1 cellular context compared by ENCODE assay signal in genomic region chr13:40503966-40504591, GRCh38.
TF ChIP-seq lines count a peak whose summit lies in the region.

No MANE protein-coding gene starts in this region.

TF ChIP-seq in HepG2, 621 proteins besides CTCF, POLR2A, EP300 and RAD21 (continued from another document and continues in another):
- TF ChIP-seq JUNB (CRISPR knock-in tag; IDR thresholded peaks at IDR 0.05; ENCODE audit: borderline replicate concordance) (peak; percentile 77; the same call in 1 of the 2 replicates), ZNF615 (CRISPR knock-in tag; IDR thresholded peaks at IDR 0.05; ENCODE audit: borderline replicate concordance) (0 out of 2 replicates have a peak, but pooled peaks have one; percentile 19), ZMYM3 (CRISPR knock-in tag; IDR thresholded peaks at IDR 0.05) (no peak), HMG20A (CRISPR knock-in tag; IDR thresholded peaks at IDR 0.05; ENCODE audit: borderline replicate concordance) (peak; percentile 36; the same call in 1 of the 2 replicates), PATZ1 (CRISPR knock-in tag; IDR thresholded peaks at IDR 0.05) (peak; percentile 49; the same call in 1 of the 2 replicates), SRF (IDR thresholded peaks at IDR 0.05; ENCODE audit: low read depth, low read length) (peak; percentile 23), NR2F6 (IDR thresholded peaks at IDR 0.05) (peak; percentile 63), NR2F6 (CRISPR knock-in tag; IDR thresholded peaks at IDR 0.05) (peak; percentile 59; the same call in 1 of the 2 replicates), TFAP4 (IDR thresholded peaks at IDR 0.05; ENCODE audit: borderline replicate concordance, low read depth) (peak; percentile 18; the same call in 1 of the 2 replicates), ESRRA (CRISPR knock-in tag; IDR thresholded peaks at IDR 0.05; ENCODE audit: low read depth) (peak; percentile 51; the same call in 1 of the 2 replicates), ZBTB43 (CRISPR knock-in tag; conservative IDR thresholded peaks at IDR 0.05) (peak; percentile 63; the same call in 1 of the 2 replicates), HNF4A (CRISPR knock-in tag; IDR thresholded peaks at IDR 0.05) (peak; percentile 82), JUN (CRISPR knock-in tag; IDR thresholded peaks at IDR 0.05) (peak; percentile 91), PRDM10 (CRISPR knock-in tag; IDR thresholded peaks at IDR 0.05; ENCODE audit: low read depth) (no peak), ZBTB3 (CRISPR knock-in tag; IDR thresholded peaks at IDR 0.05; ENCODE audit: borderline replicate concordance, low read depth) (peak; percentile 27; the same call in 1 of the 2 replicates), SMC3 (IDR thresholded peaks at IDR 0.05; ENCODE audit: low read length) (peak; percentile 41), RXRB (CRISPR knock-in tag; IDR thresholded peaks at IDR 0.05; ENCODE audit: borderline replicate concordance) (peak; percentile 70; the same call in 1 of the 2 replicates), HMGXB4 (CRISPR knock-in tag; IDR thresholded peaks at IDR 0.05; ENCODE audit: borderline replicate concordance in 1 of 2, low read depth in 1 of 2) (0 out of 4 replicates have a peak, but pooled peaks of 1 of the 2 experiments have one; percentile 42), BORCS8-MEF2B (CRISPR knock-in tag; IDR thresholded peaks at IDR 0.05) (no peak), BRD4 (CRISPR knock-in tag; IDR thresholded peaks at IDR 0.05) (no peak), ZNF878 (CRISPR knock-in tag; IDR thresholded peaks at IDR 0.05) (peak; percentile 60; the same call in 1 of the 2 replicates), CEBPG (CRISPR knock-in tag; IDR thresholded peaks at IDR 0.05) (peak; percentile 24; the same call in 1 of the 2 replicates), MYPOP (CRISPR knock-in tag; IDR thresholded peaks at IDR 0.05) (0 out of 2 replicates have a peak, but pooled peaks have one; percentile 41), NCOR1 (IDR thresholded peaks at IDR 0.05; ENCODE audit: borderline replicate concordance, low read length) (peak; percentile 84; the same call in 1 of the 2 replicates), ATF2 (CRISPR knock-in tag; IDR thresholded peaks at IDR 0.05) (peak; percentile 48; the same call in 1 of the 2 replicates), BCL6 (CRISPR knock-in tag; IDR thresholded peaks at IDR 0.05) (peak; percentile 90), ZSCAN22 (CRISPR knock-in tag; IDR thresholded peaks at IDR 0.05) (0 out of 2 replicates have a peak, but pooled peaks have one; percentile 55), MZF1 (CRISPR knock-in tag; IDR thresholded peaks at IDR 0.05; ENCODE audit: borderline replicate concordance) (no peak), MEIS2 (CRISPR knock-in tag; IDR thresholded peaks at IDR 0.05) (0 out of 2 replicates have a peak, but pooled peaks have one; percentile 11), ZNF251 (CRISPR knock-in tag; IDR thresholded peaks at IDR 0.05) (no peak), GFI1 (CRISPR knock-in tag; IDR thresholded peaks at IDR 0.05; ENCODE audit: borderline replicate concordance) (peak; percentile 75), SKI (IDR thresholded peaks at IDR 0.05; ENCODE audit: partially characterized antibody) (peak; percentile 97), ZNF124 (CRISPR knock-in tag; IDR thresholded peaks at IDR 0.05) (peak; percentile 29; the same call in 1 of the 2 replicates)
- TF ChIP-seq, protein P1, sequence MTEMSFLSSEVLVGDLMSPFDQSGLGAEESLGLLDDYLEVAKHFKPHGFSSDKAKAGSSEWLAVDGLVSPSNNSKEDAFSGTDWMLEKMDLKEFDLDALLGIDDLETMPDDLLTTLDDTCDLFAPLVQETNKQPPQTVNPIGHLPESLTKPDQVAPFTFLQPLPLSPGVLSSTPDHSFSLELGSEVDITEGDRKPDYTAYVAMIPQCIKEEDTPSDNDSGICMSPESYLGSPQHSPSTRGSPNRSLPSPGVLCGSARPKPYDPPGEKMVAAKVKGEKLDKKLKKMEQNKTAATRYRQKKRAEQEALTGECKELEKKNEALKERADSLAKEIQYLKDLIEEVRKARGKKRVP (CRISPR knock-in tag; IDR thresholded peaks at IDR 0.05): no peak; a peak in 1 of 4 replicates
- TF ChIP-seq, protein P2, sequence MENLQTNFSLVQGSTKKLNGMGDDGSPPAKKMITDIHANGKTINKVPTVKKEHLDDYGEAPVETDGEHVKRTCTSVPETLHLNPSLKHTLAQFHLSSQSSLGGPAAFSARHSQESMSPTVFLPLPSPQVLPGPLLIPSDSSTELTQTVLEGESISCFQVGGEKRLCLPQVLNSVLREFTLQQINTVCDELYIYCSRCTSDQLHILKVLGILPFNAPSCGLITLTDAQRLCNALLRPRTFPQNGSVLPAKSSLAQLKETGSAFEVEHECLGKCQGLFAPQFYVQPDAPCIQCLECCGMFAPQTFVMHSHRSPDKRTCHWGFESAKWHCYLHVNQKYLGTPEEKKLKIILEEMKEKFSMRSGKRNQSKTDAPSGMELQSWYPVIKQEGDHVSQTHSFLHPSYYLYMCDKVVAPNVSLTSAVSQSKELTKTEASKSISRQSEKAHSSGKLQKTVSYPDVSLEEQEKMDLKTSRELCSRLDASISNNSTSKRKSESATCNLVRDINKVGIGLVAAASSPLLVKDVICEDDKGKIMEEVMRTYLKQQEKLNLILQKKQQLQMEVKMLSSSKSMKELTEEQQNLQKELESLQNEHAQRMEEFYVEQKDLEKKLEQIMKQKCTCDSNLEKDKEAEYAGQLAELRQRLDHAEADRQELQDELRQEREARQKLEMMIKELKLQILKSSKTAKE (CRISPR knock-in tag; IDR thresholded peaks at IDR 0.05; ENCODE audit: borderline replicate concordance): peak; percentile 87
- TF ChIP-seq, protein P3, sequence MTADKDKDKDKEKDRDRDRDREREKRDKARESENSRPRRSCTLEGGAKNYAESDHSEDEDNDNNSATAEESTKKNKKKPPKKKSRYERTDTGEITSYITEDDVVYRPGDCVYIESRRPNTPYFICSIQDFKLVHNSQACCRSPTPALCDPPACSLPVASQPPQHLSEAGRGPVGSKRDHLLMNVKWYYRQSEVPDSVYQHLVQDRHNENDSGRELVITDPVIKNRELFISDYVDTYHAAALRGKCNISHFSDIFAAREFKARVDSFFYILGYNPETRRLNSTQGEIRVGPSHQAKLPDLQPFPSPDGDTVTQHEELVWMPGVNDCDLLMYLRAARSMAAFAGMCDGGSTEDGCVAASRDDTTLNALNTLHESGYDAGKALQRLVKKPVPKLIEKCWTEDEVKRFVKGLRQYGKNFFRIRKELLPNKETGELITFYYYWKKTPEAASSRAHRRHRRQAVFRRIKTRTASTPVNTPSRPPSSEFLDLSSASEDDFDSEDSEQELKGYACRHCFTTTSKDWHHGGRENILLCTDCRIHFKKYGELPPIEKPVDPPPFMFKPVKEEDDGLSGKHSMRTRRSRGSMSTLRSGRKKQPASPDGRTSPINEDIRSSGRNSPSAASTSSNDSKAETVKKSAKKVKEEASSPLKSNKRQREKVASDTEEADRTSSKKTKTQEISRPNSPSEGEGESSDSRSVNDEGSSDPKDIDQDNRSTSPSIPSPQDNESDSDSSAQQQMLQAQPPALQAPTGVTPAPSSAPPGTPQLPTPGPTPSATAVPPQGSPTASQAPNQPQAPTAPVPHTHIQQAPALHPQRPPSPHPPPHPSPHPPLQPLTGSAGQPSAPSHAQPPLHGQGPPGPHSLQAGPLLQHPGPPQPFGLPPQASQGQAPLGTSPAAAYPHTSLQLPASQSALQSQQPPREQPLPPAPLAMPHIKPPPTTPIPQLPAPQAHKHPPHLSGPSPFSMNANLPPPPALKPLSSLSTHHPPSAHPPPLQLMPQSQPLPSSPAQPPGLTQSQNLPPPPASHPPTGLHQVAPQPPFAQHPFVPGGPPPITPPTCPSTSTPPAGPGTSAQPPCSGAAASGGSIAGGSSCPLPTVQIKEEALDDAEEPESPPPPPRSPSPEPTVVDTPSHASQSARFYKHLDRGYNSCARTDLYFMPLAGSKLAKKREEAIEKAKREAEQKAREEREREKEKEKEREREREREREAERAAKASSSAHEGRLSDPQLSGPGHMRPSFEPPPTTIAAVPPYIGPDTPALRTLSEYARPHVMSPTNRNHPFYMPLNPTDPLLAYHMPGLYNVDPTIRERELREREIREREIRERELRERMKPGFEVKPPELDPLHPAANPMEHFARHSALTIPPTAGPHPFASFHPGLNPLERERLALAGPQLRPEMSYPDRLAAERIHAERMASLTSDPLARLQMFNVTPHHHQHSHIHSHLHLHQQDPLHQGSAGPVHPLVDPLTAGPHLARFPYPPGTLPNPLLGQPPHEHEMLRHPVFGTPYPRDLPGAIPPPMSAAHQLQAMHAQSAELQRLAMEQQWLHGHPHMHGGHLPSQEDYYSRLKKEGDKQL (CRISPR knock-in tag; IDR thresholded peaks at IDR 0.05; ENCODE audit: low read depth): peak; percentile 29; the same call in 1 of the 2 replicates
